27 cellular contexts compared by ENCODE assay signal in genomic region chr13:93685900-93686299, GRCh38.
DNase-seq lines count a peak whose midpoint lies in the region; ATAC-seq, FAIRE-seq and TF ChIP-seq lines count a peak whose summit lies in the region.
"Had no signal": no experiment of that assay in that cellular context is flagged by ENCODE, and none has a peak within 500 bp of the region (broad histone marks: within the 10 kb centered on the region; RNA-seq: fewer than 3 reads in every experiment).

No MANE protein-coding gene starts in this region.

- TF ChIP-seq RAD21 in HepG2 (CRISPR knock-in tag; IDR thresholded peaks at IDR 0.05) (no peak), IMR-90 (IDR thresholded peaks at IDR 0.05; ENCODE audit: low read length) (no peak)

- H4K8ac ChIP-seq in IMR-90 (ENCODE audit: low read depth in 2 of 2, low read length in 2 of 2) = no peak overlapping the region

- no peak overlapping the region for H4K5ac ChIP-seq in IMR-90 (ENCODE audit: low read depth, low read length)

- H3K36me3 ChIP-seq in HepG2 (replicated peaks in 1 of 2; ENCODE audit: control insufficient read depth in 1 of 2, insufficient read depth in 2 of 2, low read length in 2 of 2) = no peaks in the 10 kb centered on the region
- no peaks in the 10 kb centered on the region for H3K36me3 ChIP-seq in right lobe of liver
- H3K36me3 ChIP-seq in IMR-90 (ENCODE audit: control insufficient read depth, insufficient read depth, low read length) = no peaks in the 10 kb centered on the region
- H3K36me3 ChIP-seq: BLaER1 treated with 17β-estradiol and CSF1 and Interleukin-3, amounts not matched to agents 10 nM and 100 nM had no signal

- no peak for TF ChIP-seq CTCF in HepG2 (CRISPR knock-in tag; IDR thresholded peaks at IDR 0.05)
- TF ChIP-seq CTCF in right lobe of liver (IDR thresholded peaks at IDR 0.05) = no peak
- TF ChIP-seq CTCF in D721Med (IDR thresholded peaks at IDR 0.05; ENCODE audit: insufficient read depth, missing control alignments) = no peak
- no peak for TF ChIP-seq CTCF in IMR-90 (conservative IDR thresholded peaks at IDR 0.05; ENCODE audit: low read depth, low read length)
- no peak for TF ChIP-seq CTCF in retinal pigment epithelial cell (conservative IDR thresholded peaks at IDR 0.05; ENCODE audit: low read depth, low read length)

- H2BK20ac ChIP-seq in IMR-90 (ENCODE audit: low read depth, low read length) = no peak overlapping the region

- no peak overlapping the region for H3K23ac ChIP-seq in IMR-90 (ENCODE audit: low read depth, low read length)

- ATAC-seq in HepG2 (no peak), right lobe of liver (no peak), IMR-90 (ENCODE audit: low read depth) (no peak), GM21717 (IDR thresholded peaks at IDR 0.05; ENCODE audit: unreplicated experiment) (no peak), GM21423 (IDR thresholded peaks at IDR 0.05; ENCODE audit: unreplicated experiment) (no peak)
- ATAC-seq: CD8-positive, alpha-beta T cell; GM12878 had no signal

- BruUV-seq in HepG2 (replicated peaks; lab: Mats Ljungman, UMichigan) = no TSS peak
- no TSS peak for BruUV-seq in IMR-90 (replicated peaks; lab: Mats Ljungman, UMichigan)

- H3K9me1 ChIP-seq in IMR-90 (ENCODE audit: insufficient read depth, low read length) = 0 out of 2 replicates have a peak, but pooled peaks cover 5% of the 10 kb centered on the region

- no peak overlapping the region for H4K91ac ChIP-seq in IMR-90 (ENCODE audit: insufficient read depth, low read depth, low read length)

- no peak overlapping the region for H3K27ac ChIP-seq in HepG2 (ENCODE audit: extremely low read length, insufficient read depth, low read length)
- H3K27ac ChIP-seq in right lobe of liver = no peak overlapping the region
- no peak overlapping the region for H3K27ac ChIP-seq in IMR-90 (ENCODE audit: insufficient read depth, low read length)
- H3K27ac ChIP-seq: BLaER1 treated with 17β-estradiol and CSF1 and Interleukin-3, amounts not matched to agents 10 nM and 100 nM; C4-2B had no signal

- H3K56ac ChIP-seq in IMR-90 (ENCODE audit: extremely low read depth, insufficient read depth, low read length) = no peak overlapping the region

- H3K79me1 ChIP-seq in IMR-90 (ENCODE audit: low read depth in 1 of 2, low read length in 2 of 2) = no peaks in the 10 kb centered on the region

- H2BK120ac ChIP-seq in IMR-90 (ENCODE audit: low read depth, low read length) = no peak overlapping the region

- TF ChIP-seq POLR2A in HepG2 (IDR thresholded peaks at IDR 0.05; ENCODE audit: insufficient read depth in 1 of 2, low read depth in 2 of 2, low read length in 2 of 2) = no peak
- no peak for TF ChIP-seq POLR2A in right lobe of liver (IDR thresholded peaks at IDR 0.05)
- TF ChIP-seq POLR2A in IMR-90 (IDR thresholded peaks at IDR 0.05; ENCODE audit: low read depth, low read length) = no peak

- intact Hi-C loops in HepG2 (cut with micrococcal nuclease; ENCODE audit: unreplicated experiment) = no loop called here
- intact Hi-C loops in right lobe of liver (cut with DNase I) = no loop called here
- intact Hi-C loops in IMR-90 (cut with micrococcal nuclease) = loop anchor here (10.0 kb wide), 1 partner anchor 679 kb away; no protein-coding TSS in a partner anchor

- no peak overlapping the region for H3K14ac ChIP-seq in IMR-90 (replicated peaks; ENCODE audit: low read depth, low read length)

- no peak overlapping the region for H2BK5ac ChIP-seq in IMR-90 (ENCODE audit: low read depth, low read length, poor library complexity, severe bottlenecking)

- H3K79me2 ChIP-seq in HepG2 (ENCODE audit: insufficient read depth, low read length) = no peaks in the 10 kb centered on the region

- H2AK5ac ChIP-seq in IMR-90 (ENCODE audit: low read depth, low read length) = no peak overlapping the region

- H4K20me1 ChIP-seq in HepG2 (ENCODE audit: insufficient read depth, low read length) (peaks cover 2% of the 10 kb centered on the region; the same call in 1 of the 2 replicates), IMR-90 (ENCODE audit: insufficient read depth, low read length) (no peaks in the 10 kb centered on the region)
- H4K20me1 ChIP-seq: BLaER1 treated with 17β-estradiol and CSF1 and Interleukin-3, amounts not matched to agents 10 nM and 100 nM had no signal

- POLR2A ChIA-PET in HepG2 (lab: Yijun Ruan, JAX) = no interaction called here
- POLR2A ChIA-PET in IMR-90 (lab: Charles Lee; ENCODE audit: unreplicated experiment) = no interaction called here

- no peak overlapping the region for H3K18ac ChIP-seq in IMR-90 (ENCODE audit: low read depth, low read length)

- H2BK15ac ChIP-seq in IMR-90 (ENCODE audit: low read depth, low read length) = no peak overlapping the region

- no peak overlapping the region for H2AK9ac ChIP-seq in IMR-90 (replicated peaks; ENCODE audit: low read depth, low read length, poor library complexity)

- CTCF ChIA-PET in HepG2 (lab: Yijun Ruan, JAX; ENCODE audit: low intra/inter-chr PET ratio, low total read pairs) (no interaction called here), IMR-90 (lab: Yijun Ruan, JAX) (no interaction called here)

- FAIRE-seq in HepG2 (lab: Jason Lieb, UNC) (no peak), D721Med (lab: Jason Lieb, UNC) (peak; percentile 41)
- FAIRE-seq: A204.1, GM12878, GM12892, GM18507 had no signal

- in situ Hi-C loops in HepG2 (cut with HindIII; ENCODE audit: extremely low pct_ligation_motif_present, low pct_unique_long_range_greater_than_20kb) (no loop called here), IMR-90 (cut with MboI; ENCODE audit: low sequenced_read_pairs) (no loop called here)

- H3K27me3 ChIP-seq in HepG2 (ENCODE audit: control insufficient read depth in 1 of 2, insufficient read depth in 2 of 2, low read length in 2 of 2) (no peaks in the 10 kb centered on the region; a peak in 1 of 5 replicates), right lobe of liver (no peaks in the 10 kb centered on the region), IMR-90 (ENCODE audit: control insufficient read depth, insufficient read depth, low read length) (no peaks in the 10 kb centered on the region)
- H3K27me3 ChIP-seq: BLaER1 treated with 17β-estradiol and CSF1 and Interleukin-3, amounts not matched to agents 10 nM and 100 nM had no signal

- H3K4me2 ChIP-seq in HepG2 (ENCODE audit: low read depth, low read length) (no peak overlapping the region), IMR-90 (ENCODE audit: low read depth, low read length) (no peak overlapping the region)
- H3K4me2 ChIP-seq: BLaER1 treated with 17β-estradiol and CSF1 and Interleukin-3, amounts not matched to agents 10 nM and 100 nM had no signal

- 98% methylated on average over 1 of the region's 1 CpG for WGBS in HepG2 (ENCODE audit: low lambda C conversion rate)
- WGBS in right lobe of liver (ENCODE audit: insufficient coverage, low coverage, low lambda C conversion rate, missing lambda C conversion rate) = 94% methylated on average over 1 of the region's 1 CpG
- WGBS in IMR-90 (ENCODE audit: extremely low coverage in 2 of 2, insufficient read length in 1 of 2), 2 experiments = no CpG with 5 or more reads among the region's 1 CpG

- H3K4ac ChIP-seq in IMR-90 (ENCODE audit: low read depth, low read length) = no peak overlapping the region

- DNase-seq in HepG2 (ENCODE audit: low spot score) = no peak
- no peak for DNase-seq in right lobe of liver
- DNase-seq in D721Med (ENCODE audit: insufficient read length, low spot score) = no peak
- no peak for DNase-seq in IMR-90
- DNase-seq in retinal pigment epithelial cell (ENCODE audit: low read depth) = peak; percentile 14
- DNase-seq in activated CD4-positive, alpha-beta T cell treated with anti-CD3 and anti-CD28 coated beads, Interleukin-2, amount 50 U/mL, for 1 hour = no peak
- DNase-seq: 8988T; AML-193; Caco-2; Calu3; CD4-positive, alpha-beta T cell; CD8-positive, alpha-beta T cell; DMS 273 treated with DMSO at 0.1 percent for 48 hours; DMS153; DMS53; DMS79; DND-41; EL; GDM1 had no signal

- H2AFZ ChIP-seq in HepG2 (ENCODE audit: low read length) = no peak overlapping the region
- no peak overlapping the region for H2AFZ ChIP-seq in IMR-90 (replicated peaks; ENCODE audit: low read length, poor library complexity)

- no peaks in the 10 kb centered on the region for H3K4me1 ChIP-seq in HepG2 (ENCODE audit: insufficient read depth, low read length)
- no peaks in the 10 kb centered on the region for H3K4me1 ChIP-seq in right lobe of liver
- H3K4me1 ChIP-seq in IMR-90 (ENCODE audit: control insufficient read depth, insufficient read depth, low read length) = no peaks in the 10 kb centered on the region
- H3K4me1 ChIP-seq: BLaER1 treated with 17β-estradiol and CSF1 and Interleukin-3, amounts not matched to agents 10 nM and 100 nM had no signal

- no peak overlapping the region for H3K9ac ChIP-seq in HepG2 (ENCODE audit: insufficient read depth, low read depth, low read length)
- no peak overlapping the region for H3K9ac ChIP-seq in IMR-90 (ENCODE audit: low read depth, low read length)
- H3K9ac ChIP-seq: BLaER1 treated with 17β-estradiol and CSF1 and Interleukin-3, amounts not matched to agents 10 nM and 100 nM had no signal

- H3K4me3 ChIP-seq in HepG2 (replicated peaks in 1 of 3; ENCODE audit: insufficient read depth in 1 of 3, low read depth in 2 of 3, low read length in 3 of 3) (no peak overlapping the region), right lobe of liver (no peak overlapping the region), IMR-90 (ENCODE audit: insufficient read depth, low read depth, low read length) (no peak overlapping the region), retinal pigment epithelial cell (ENCODE audit: low read length) (no peak overlapping the region)
- H3K4me3 ChIP-seq: BLaER1 treated with 17β-estradiol and CSF1 and Interleukin-3, amounts not matched to agents 10 nM and 100 nM; GM12878 had no signal

- dilution Hi-C loops in IMR-90 (cut with HindIII; ENCODE audit: low sequenced_read_pairs, unreplicated experiment) = no loop called here

- no peaks in the 10 kb centered on the region for H3K9me3 ChIP-seq in HepG2 (ENCODE audit: low read length)
- H3K9me3 ChIP-seq in right lobe of liver = no peaks in the 10 kb centered on the region
- H3K9me3 ChIP-seq in IMR-90 (ENCODE audit: control insufficient read depth, insufficient read depth, low read length) = no peaks in the 10 kb centered on the region
- H3K9me3 ChIP-seq: BLaER1 treated with 17β-estradiol and CSF1 and Interleukin-3, amounts not matched to agents 10 nM and 100 nM; Caco-2 had no signal

- TF ChIP-seq EP300 in HepG2 (IDR thresholded peaks at IDR 0.05; ENCODE audit: low read depth in 2 of 2, low read length in 2 of 2) (no peak), HepG2 (CRISPR knock-in tag; IDR thresholded peaks at IDR 0.05; ENCODE audit: borderline replicate concordance) (no peak)

TF ChIP-seq in HepG2, 621 proteins besides CTCF, POLR2A, EP300 and RAD21 (continues in another document):
- TF ChIP-seq MAFK (conservative IDR thresholded peaks at IDR 0.05 in 1 of 2, IDR thresholded peaks at IDR 0.05 in 1 of 2; ENCODE audit: low read length in 2 of 2) (peak; percentile 86 to 92), MAFF (IDR thresholded peaks at IDR 0.05; ENCODE audit: low read depth, low read length) (peak; percentile 89)

TF ChIP-seq in IMR-90, 13 proteins besides CTCF, POLR2A, EP300 and RAD21:
- TF ChIP-seq MAZ (IDR thresholded peaks at IDR 0.05; ENCODE audit: borderline replicate concordance, low read depth, low read length) (no peak), MAFK (IDR thresholded peaks at IDR 0.05; ENCODE audit: low read depth, low read length) (peak; percentile 85)
